Comparison of ENCODE assay signal across 1 cellular context in the genomic region with DNA sequence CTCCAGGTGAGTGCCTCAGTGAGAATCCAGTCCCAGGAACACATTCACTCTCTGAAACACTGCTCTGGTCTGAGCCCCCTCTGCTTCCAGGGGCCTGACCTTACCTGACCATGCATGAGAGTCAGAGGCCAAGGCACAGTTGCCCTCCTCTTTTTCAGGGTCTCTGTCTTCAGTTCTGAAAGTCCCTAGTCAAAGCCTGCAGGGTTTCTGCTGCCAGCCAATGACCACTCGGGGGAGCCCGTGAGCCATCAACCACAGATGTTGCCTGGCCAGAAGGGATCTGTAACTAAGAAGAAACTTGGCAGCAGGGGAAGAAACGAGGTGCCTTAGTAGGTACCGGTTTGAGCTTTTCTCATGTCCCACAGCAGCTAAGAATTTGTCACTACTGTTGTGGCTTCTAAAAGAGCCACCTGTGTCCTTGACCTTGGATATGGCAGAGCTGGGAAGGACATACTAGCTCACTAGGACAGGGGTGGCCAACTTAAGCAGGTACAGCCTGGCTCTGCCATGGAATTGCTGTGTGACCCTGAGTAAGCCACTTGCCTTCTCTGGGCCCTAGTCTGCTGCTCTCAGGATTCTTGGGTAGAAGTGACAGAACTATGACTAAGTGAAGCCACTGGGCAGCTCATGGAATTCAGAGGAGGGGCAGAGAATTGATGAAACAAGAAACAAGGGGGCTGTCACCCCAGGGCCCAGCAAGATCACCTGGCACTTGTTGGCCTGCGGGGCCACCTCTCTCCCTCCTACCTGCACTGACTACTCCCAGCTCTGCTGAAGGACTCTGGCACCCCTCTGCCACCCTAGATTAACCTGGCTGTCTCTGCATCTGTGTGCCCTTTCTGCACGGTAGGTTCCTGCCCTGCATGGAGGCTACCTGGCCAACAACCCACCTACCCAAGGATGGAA.
TF ChIP-seq lines count a peak whose summit lies in the region.

No MANE protein-coding gene starts in this region.

TF ChIP-seq in HepG2, 621 proteins besides CTCF, POLR2A, EP300 and RAD21 (continued from another document):
- TF ChIP-seq ZNF513 (CRISPR knock-in tag; conservative IDR thresholded peaks at IDR 0.05) = no peak
